In the genomic region with DNA sequence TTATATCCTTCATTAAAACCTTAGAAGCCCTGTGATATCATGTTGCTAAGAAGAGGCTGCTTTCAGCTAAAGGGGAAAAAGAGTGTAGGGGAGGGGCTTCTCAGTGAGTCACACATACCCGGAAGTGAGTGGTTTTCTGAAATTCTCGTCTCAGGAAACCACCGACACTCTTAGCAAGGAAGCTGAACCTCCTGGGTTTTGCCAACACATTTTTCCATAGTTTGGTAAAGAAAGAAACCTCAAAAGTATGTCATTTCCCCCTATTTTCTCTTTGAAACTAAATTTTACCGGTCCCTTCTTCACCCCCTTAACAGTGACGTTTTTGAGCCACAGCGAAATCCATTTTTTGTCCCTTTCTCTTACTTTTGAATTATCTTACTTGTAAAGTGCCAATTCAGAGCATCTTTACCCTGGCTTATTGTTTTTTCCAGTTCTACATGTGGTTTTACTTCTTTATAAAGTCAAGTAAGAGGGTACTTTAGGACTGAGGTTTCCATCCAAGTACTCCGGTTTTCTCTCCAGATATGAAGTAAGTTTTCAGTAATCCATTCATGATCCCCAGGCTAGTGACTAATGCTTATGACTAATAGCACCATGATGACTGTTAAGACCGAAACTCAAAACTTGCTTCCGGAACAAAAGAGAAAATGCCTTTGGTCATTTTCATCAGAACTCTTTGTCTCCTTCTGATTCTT, we compare ENCODE assay signal across 1 cellular context.
A peak's percentile ranks its signal among the peaks of the same experiment; 100 is the strongest.
TF ChIP-seq lines count a peak whose summit lies in the region.

No MANE protein-coding gene starts in this region.

TF ChIP-seq in endothelial cell of umbilical vein, 7 proteins besides CTCF, POLR2A, EP300 and RAD21 (continued from another document):
- no peak for TF ChIP-seq MYC (IDR thresholded peaks at IDR 0.05; ENCODE audit: low read depth, low read length)
- TF ChIP-seq FOS (IDR thresholded peaks at IDR 0.05; ENCODE audit: borderline replicate concordance, insufficient read depth, low read length): peak; percentile 97
